6 cellular contexts compared by ENCODE assay signal in genomic region chr6:167406533-167407238, GRCh38.
DNase-seq lines count a peak whose midpoint lies in the region; FAIRE-seq and TF ChIP-seq lines count a peak whose summit lies in the region.
"Not testable (repeated sequence)": the region's sequence is repeated elsewhere in the genome, so short reads cannot be mapped to it uniquely, and the experiment has no call there.

No MANE protein-coding gene starts in this region.

- H3K4me1 ChIP-seq in esophagus muscularis mucosa; kidney (ENCODE audit: control insufficient read depth in 1 of 2, insufficient read depth in 1 of 2, low read depth in 1 of 2, low read length in 2 of 2): not testable (repeated sequence)
- peaks cover 4 to 20% of the 10 kb centered on the region in 2 donors for H3K4me1 ChIP-seq in neuronal stem cell (ENCODE audit: control insufficient read depth in 2 of 2, insufficient read depth in 1 of 2, low read depth in 1 of 2, low read length in 2 of 2)

- not testable (repeated sequence) for H3K9me3 ChIP-seq in esophagus muscularis mucosa; kidney (ENCODE audit: control insufficient read depth in 1 of 2, low read length in 2 of 2); neuronal stem cell (replicated peaks in 1 of 2; ENCODE audit: control insufficient read depth in 2 of 2, insufficient read depth in 1 of 2, low read depth in 1 of 2, low read length in 2 of 2)

- not testable (repeated sequence) for H3K23ac ChIP-seq in neuronal stem cell (ENCODE audit: low read depth, low read length, poor library complexity)

- peak overlapping the region; percentile 93 for H2AK5ac ChIP-seq in neuronal stem cell (ENCODE audit: low read depth, low read length)

- peak overlapping the region; percentile 11 for H3K18ac ChIP-seq in neuronal stem cell (ENCODE audit: low read length)

- WGBS in esophagus muscularis mucosa, result 88% methylated on average over 14 of the region's 16 CpGs
- no CpG with 5 or more reads among the region's 16 CpGs for WGBS in neuronal stem cell (ENCODE audit: extremely low coverage in 2 of 2, insufficient read length in 2 of 2, insufficient replicate concordance in 1 of 2), 2 donors

- H3K27ac ChIP-seq in coronary artery; esophagus muscularis mucosa (replicated peaks in 1 of 4); kidney (ENCODE audit: low read depth in 2 of 2, low read length in 2 of 2); neuronal stem cell (replicated peaks; ENCODE audit: low read length): not testable (repeated sequence)

- H3K4ac ChIP-seq in neuronal stem cell (ENCODE audit: low read length), result not testable (repeated sequence)

- not testable (repeated sequence) for H2AFZ ChIP-seq in neuronal stem cell (ENCODE audit: low read length)

- peak overlapping the region; percentile 40 for H2BK15ac ChIP-seq in neuronal stem cell (ENCODE audit: low read length)

- H2BK120ac ChIP-seq in neuronal stem cell (ENCODE audit: low read depth, low read length), result not testable (repeated sequence)

- H4K91ac ChIP-seq in neuronal stem cell (ENCODE audit: low read depth, low read length, poor library complexity), result not testable (repeated sequence)

- H2BK5ac ChIP-seq in neuronal stem cell (ENCODE audit: low read length), result not testable (repeated sequence)

- not testable (repeated sequence) for H3K36me3 ChIP-seq in H7 (replicated peaks; ENCODE audit: control insufficient read depth, insufficient read depth, low read length); esophagus muscularis mucosa; kidney (ENCODE audit: control insufficient read depth in 1 of 2, insufficient read depth in 2 of 2, low read length in 2 of 2); neuronal stem cell (replicated peaks in 1 of 2; ENCODE audit: control insufficient read depth in 2 of 2, insufficient read depth in 2 of 2, low read length in 2 of 2)

- intact Hi-C loops in esophagus muscularis mucosa (cut with DNase I); kidney (cut with DNase I): not testable (repeated sequence)

- not testable (repeated sequence) for H2BK12ac ChIP-seq in neuronal stem cell (ENCODE audit: low read length)

- not testable (repeated sequence) for H3K27me3 ChIP-seq in H7 (ENCODE audit: control insufficient read depth, insufficient read depth, low read length)
- peaks cover 0 to 15% (median 0%) of the 10 kb centered on the region in 4 donors for H3K27me3 ChIP-seq in esophagus muscularis mucosa
- peaks cover 0 to 13% (median 0%) of the 10 kb centered on the region in 3 experiments for H3K27me3 ChIP-seq in neuronal stem cell (ENCODE audit: control insufficient read depth in 3 of 3, insufficient read depth in 3 of 3, low read depth in 1 of 3, low read length in 3 of 3)

- not testable (repeated sequence) for TF ChIP-seq EP300 in esophagus muscularis mucosa (IDR thresholded peaks at IDR 0.05)

- DNase-seq in H7 (peak; percentile 46), coronary artery (ENCODE audit: low spot score) (peak; percentile 49), esophagus muscularis mucosa (ENCODE audit: extremely low spot score) (peak; percentile 50), kidney (peak; percentile 43), mucosa of gallbladder (ENCODE audit: low spot score) (peak; percentile 6)
- DNase-seq in neuronal stem cell (ENCODE audit: low spot score), result not testable (repeated sequence)

- H3K4me3 ChIP-seq in H7 (ENCODE audit: insufficient read depth, low read depth, low read length); coronary artery; esophagus muscularis mucosa; kidney (ENCODE audit: low read length in 2 of 2); neuronal stem cell (ENCODE audit: low read length in 2 of 2): not testable (repeated sequence)

- not testable (repeated sequence) for H3K14ac ChIP-seq in neuronal stem cell (ENCODE audit: low read length)

- not testable (repeated sequence) for H3K9ac ChIP-seq in kidney (ENCODE audit: low read length in 2 of 2); neuronal stem cell (ENCODE audit: low read depth, low read length, poor library complexity)

- not testable (repeated sequence) for TF ChIP-seq POLR2A in esophagus muscularis mucosa (IDR thresholded peaks at IDR 0.05; ENCODE audit: low read depth)

- TF ChIP-seq CTCF in coronary artery (IDR thresholded peaks at IDR 0.05); esophagus muscularis mucosa (IDR thresholded peaks at IDR 0.05); kidney (IDR thresholded peaks at IDR 0.05; ENCODE audit: borderline replicate concordance, extremely low read depth, insufficient read depth): not testable (repeated sequence)

- not testable (repeated sequence) for H3K79me1 ChIP-seq in neuronal stem cell (ENCODE audit: low read depth, low read length)

- not testable (repeated sequence) for H4K8ac ChIP-seq in neuronal stem cell (ENCODE audit: low read depth, low read length)

- not testable (repeated sequence) for H3K4me2 ChIP-seq in neuronal stem cell (ENCODE audit: insufficient read depth, low read length, poor library complexity, severe bottlenecking)

- not testable (repeated sequence) for FAIRE-seq in kidney (lab: Jason Lieb, UNC)
